Comparison of ENCODE assay signal across 9 cellular contexts in genomic region chr11:46050065-46050464, GRCh38.
DNase-seq lines count a peak whose midpoint lies in the region; ATAC-seq and TF ChIP-seq lines count a peak whose summit lies in the region.
"Had no signal": no experiment of that assay in that cellular context is flagged by ENCODE, and none has a peak within 500 bp of the region (broad histone marks: within the 10 kb centered on the region; RNA-seq: fewer than 3 reads in every experiment).

No MANE protein-coding gene starts in this region.

- WGBS in iPS DF 6.9 (ENCODE audit: insufficient coverage, insufficient read length), result no CpG with 5 or more reads among the region's 4 CpGs

- no peaks in the 10 kb centered on the region for H3K36me3 ChIP-seq in H7 (replicated peaks; ENCODE audit: control insufficient read depth, insufficient read depth, low read length)
- no peaks in the 10 kb centered on the region; the same call in 1 of the 2 replicates for H3K36me3 ChIP-seq in iPS DF 6.9 (ENCODE audit: control insufficient read depth, insufficient read depth, low read length)
- no peaks in the 10 kb centered on the region for H3K36me3 ChIP-seq in gastrocnemius medialis

- ATAC-seq in gastrocnemius medialis (peak; percentile 27 to 50), HG02763 (IDR thresholded peaks at IDR 0.05; ENCODE audit: unreplicated experiment) (no peak), HG02852 (IDR thresholded peaks at IDR 0.05; ENCODE audit: unreplicated experiment) (no peak)

- intact Hi-C loops in gastrocnemius medialis (cut with DNase I; ENCODE audit: low total_unique reads), result no loop called here

- H3K4me3 ChIP-seq in H7 (ENCODE audit: insufficient read depth, low read depth, low read length) (no peak overlapping the region), iPS DF 6.9 (ENCODE audit: low read length) (no peak overlapping the region), gastrocnemius medialis (no peak overlapping the region)

- H3K27me3 ChIP-seq in H7 (ENCODE audit: control insufficient read depth, insufficient read depth, low read length) (no peaks in the 10 kb centered on the region), iPS DF 6.9 (ENCODE audit: control insufficient read depth, insufficient read depth, low read length) (no peaks in the 10 kb centered on the region), gastrocnemius medialis (no peaks in the 10 kb centered on the region)

- TF ChIP-seq POLR2A in gastrocnemius medialis (IDR thresholded peaks at IDR 0.05), result no peak

- no peaks in the 10 kb centered on the region for H3K9me3 ChIP-seq in iPS DF 6.9 (ENCODE audit: control insufficient read depth, insufficient read depth, low read length)
- H3K9me3 ChIP-seq in gastrocnemius medialis, result no peaks in the 10 kb centered on the region

- DNase-seq in H7 (peak; percentile 7), amniotic stem cell (lab: John Stamatoyannopoulos, UW) (peak; percentile 39), iPS DF 6.9 (ENCODE audit: low read depth, low spot score) (no peak), gastrocnemius medialis (no peak), GM13976 (ENCODE audit: low spot score) (no peak), cortex of kidney (lab: John Stamatoyannopoulos, UW) (no peak)
- DNase-seq: SHP77 treated with DMSO at 0.1 percent for 48 hours had no signal

- peak overlapping the region; percentile 88 for H3K27ac ChIP-seq in iPS DF 6.9 (ENCODE audit: low read length)
- H3K27ac ChIP-seq in gastrocnemius medialis, result no peak overlapping the region

- no peak for TF ChIP-seq CTCF in gastrocnemius medialis (IDR thresholded peaks at IDR 0.05 in 4 of 5, conservative IDR thresholded peaks at IDR 0.05 in 1 of 5)
- no peak for TF ChIP-seq CTCF in GM13976 (IDR thresholded peaks at IDR 0.05; ENCODE audit: borderline replicate concordance, control extremely low read depth, extremely low read depth, insufficient read depth, missing control alignments)

- H3K4me1 ChIP-seq in iPS DF 6.9 (ENCODE audit: control insufficient read depth, insufficient read depth, low read length), result peaks cover 6% of the 10 kb centered on the region; the same call in 1 of the 2 replicates
- peaks cover 23 to 26% of the 10 kb centered on the region in 2 donors for H3K4me1 ChIP-seq in gastrocnemius medialis

- in situ Hi-C loops in gastrocnemius medialis (cut with MboI; ENCODE audit: low sequenced_read_pairs in 4 of 4), result no loop called here
- in situ Hi-C loops in GM13976 (cut with MboI; ENCODE audit: low sequenced_read_pairs, unreplicated experiment), result no loop called here

Comparison
In these comparisons a context has a peak if more than half of its experiments do, and no peak if none do; other contexts are left out.
1. DNase-seq: peak in H7 (single experiment) and amniotic stem cell (single experiment); none in iPS DF 6.9 (single experiment), gastrocnemius medialis (0 of 2), GM13976 (single experiment) and cortex of kidney (single experiment).
2. ATAC-seq: peak in gastrocnemius medialis (2 of 2); none in HG02763 (single experiment) and HG02852 (single experiment).